Comparison of ENCODE assay signal across 1 cellular context in genomic region chr9:95721132-95721531, GRCh38.
TF ChIP-seq lines count a peak whose summit lies in the region.

No MANE protein-coding gene starts in this region.

TF ChIP-seq in HEK293, 187 proteins besides CTCF, POLR2A, EP300 and RAD21 (continued from another document and continues in another):
- TF ChIP-seq ZNF549 (tag by site-specific recombination; IDR thresholded peaks at IDR 0.05), result no peak
- TF ChIP-seq ZNF48 (tag by site-specific recombination; IDR thresholded peaks at IDR 0.05), result no peak
- peak; percentile 27; the same call in 1 of the 2 replicates for TF ChIP-seq ZNF654 (tag by site-specific recombination; IDR thresholded peaks at IDR 0.05; ENCODE audit: low read depth)
- TF ChIP-seq ZNF433 (tag by site-specific recombination; IDR thresholded peaks at IDR 0.05; ENCODE audit: low read depth), result no peak
- peak; percentile 100 for TF ChIP-seq ZNF843 (tag by site-specific recombination; IDR thresholded peaks at IDR 0.05)
- no peak for TF ChIP-seq KLF17 (tag by site-specific recombination; IDR thresholded peaks at IDR 0.05)
- TF ChIP-seq ZNF133 (tag by site-specific recombination; IDR thresholded peaks at IDR 0.05), result no peak
- TF ChIP-seq ZNF335 (tag by site-specific recombination; conservative IDR thresholded peaks at IDR 0.05), result no peak
- TF ChIP-seq ZNF146 (tag by site-specific recombination; IDR thresholded peaks at IDR 0.05), result peak; percentile 34; the same call in 1 of the 2 replicates
- TF ChIP-seq ZNF202 (tag by site-specific recombination; IDR thresholded peaks at IDR 0.05; ENCODE audit: borderline replicate concordance), result no peak
- TF ChIP-seq ZNF37A (tag by site-specific recombination; IDR thresholded peaks at IDR 0.05), result no peak
- TF ChIP-seq ZSCAN30 (tag by site-specific recombination; IDR thresholded peaks at IDR 0.05), result peak; percentile 99
- TF ChIP-seq ZIC2 (tag by site-specific recombination; IDR thresholded peaks at IDR 0.05), result no peak
- TF ChIP-seq ZNF548 (tag by site-specific recombination; IDR thresholded peaks at IDR 0.05), result no peak
- TF ChIP-seq ZBTB8A (tag by site-specific recombination; IDR thresholded peaks at IDR 0.05), result peak; percentile 69
- TF ChIP-seq ZBTB10 (tag by site-specific recombination; IDR thresholded peaks at IDR 0.05), result no peak
- TF ChIP-seq ZNF518A (tag by site-specific recombination; conservative IDR thresholded peaks at IDR 0.05; ENCODE audit: low read depth), result peak; percentile 54; the same call in 1 of the 2 replicates
- peak; percentile 98 for TF ChIP-seq PRDM6 (tag by site-specific recombination; IDR thresholded peaks at IDR 0.05)
- TF ChIP-seq EGR2 (tag by site-specific recombination; IDR thresholded peaks at IDR 0.05; ENCODE audit: low read depth), result no peak
- peak; percentile 74; the same call in 1 of the 2 replicates for TF ChIP-seq SCRT1 (tag by site-specific recombination; IDR thresholded peaks at IDR 0.05; ENCODE audit: borderline replicate concordance)
- no peak for TF ChIP-seq ZNF791 (tag by site-specific recombination; IDR thresholded peaks at IDR 0.05)
- no peak for TF ChIP-seq ZNF148 (tag by site-specific recombination; IDR thresholded peaks at IDR 0.05; ENCODE audit: borderline replicate concordance)
- TF ChIP-seq ZNF510 (tag by site-specific recombination; IDR thresholded peaks at IDR 0.05; ENCODE audit: insufficient replicate concordance), result no peak
- no peak for TF ChIP-seq ZNF555 (tag by site-specific recombination; conservative IDR thresholded peaks at IDR 0.05)
- TF ChIP-seq ZNF777 (tag by site-specific recombination; IDR thresholded peaks at IDR 0.05; ENCODE audit: borderline replicate concordance), result no peak
- TF ChIP-seq ZNF449 (tag by site-specific recombination; IDR thresholded peaks at IDR 0.05), result peak; percentile 66; the same call in 1 of the 2 replicates
- TF ChIP-seq MYNN (tag by site-specific recombination; IDR thresholded peaks at IDR 0.05; ENCODE audit: borderline replicate concordance), result no peak
- peak; percentile 59; the same call in 1 of the 2 replicates for TF ChIP-seq YY1 (tag by site-specific recombination; IDR thresholded peaks at IDR 0.05)
- TF ChIP-seq ZNF544 (tag by site-specific recombination; IDR thresholded peaks at IDR 0.05), result no peak
- no peak for TF ChIP-seq ZNF121 (tag by site-specific recombination; IDR thresholded peaks at IDR 0.05)
- no peak for TF ChIP-seq ZNF169 (tag by site-specific recombination; IDR thresholded peaks at IDR 0.05)
- TF ChIP-seq ZSCAN4 (tag by site-specific recombination; IDR thresholded peaks at IDR 0.05), result peak; percentile 43; the same call in 1 of the 2 replicates
- 0 out of 2 replicates have a peak, but pooled peaks have one; percentile 33 for TF ChIP-seq ZBTB49 (tag by site-specific recombination; IDR thresholded peaks at IDR 0.05; ENCODE audit: low read depth)
- TF ChIP-seq BCL6B (tag by site-specific recombination; IDR thresholded peaks at IDR 0.05), result peak; percentile 83
- no peak for TF ChIP-seq ZNF747 (tag by site-specific recombination; IDR thresholded peaks at IDR 0.05)
- TF ChIP-seq ZNF239 (tag by site-specific recombination; IDR thresholded peaks at IDR 0.05), result no peak
- TF ChIP-seq ZNF292 (tag by site-specific recombination; IDR thresholded peaks at IDR 0.05; ENCODE audit: borderline replicate concordance, low read depth), result no peak
- TF ChIP-seq TCF7L2 (IDR thresholded peaks at IDR 0.05; ENCODE audit: borderline replicate concordance, low read depth, low read length), result no peak
